ENCODE assay signal across 8 cellular contexts in the genomic region with DNA sequence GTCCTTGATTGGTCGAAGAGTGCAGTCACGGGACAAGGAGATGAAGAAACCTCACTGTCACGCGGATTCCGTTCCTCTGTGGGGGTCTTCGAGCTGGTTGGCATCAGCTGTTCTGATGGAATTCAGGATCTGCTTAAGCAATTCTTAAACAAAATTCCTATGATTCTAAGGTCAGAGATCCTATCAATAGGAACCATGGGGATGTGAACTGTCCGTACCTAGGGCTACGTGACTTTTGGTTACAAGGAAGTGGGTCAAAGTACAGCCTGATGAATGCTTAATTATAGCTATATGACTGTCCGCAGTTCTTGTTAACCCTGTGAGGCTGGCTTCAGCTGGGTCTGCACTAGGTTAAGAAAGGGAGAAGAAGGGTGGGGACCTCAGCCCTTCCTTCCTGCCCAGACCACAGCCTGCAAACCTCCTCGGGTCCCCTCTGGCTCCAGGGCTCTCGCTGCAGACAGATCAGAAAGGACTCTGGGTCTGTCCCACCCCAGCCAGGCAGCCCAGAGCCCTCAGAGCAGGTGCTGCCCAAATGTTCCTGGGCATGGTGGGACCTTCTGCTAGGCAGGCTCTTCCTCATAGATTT. TPM values are rescaled to one million over a fixed set of nuclear protein-coding genes. Genes with fewer than 3 reads are reported as not detected.
DNase-seq lines count a peak whose midpoint lies in the region; ATAC-seq and TF ChIP-seq lines count a peak whose summit lies in the region.

No MANE protein-coding gene starts in this region.

- H3K4me2 ChIP-seq in BLaER1 treated with 17β-estradiol and CSF1 and Interleukin-3, amounts not matched to agents 10 nM and 100 nM: peak overlapping the region; percentile 88 to 96 (median 93)

- TF ChIP-seq POLR2A in thyroid gland (IDR thresholded peaks at IDR 0.05): no peak

- no peaks in the 10 kb centered on the region for H3K36me3 ChIP-seq in BLaER1 treated with 17β-estradiol and CSF1 and Interleukin-3, amounts not matched to agents 10 nM and 100 nM
- H3K36me3 ChIP-seq in esophagus (ENCODE audit: control insufficient read depth in 2 of 2, insufficient read depth in 2 of 2, low read length in 1 of 2) (no peaks in the 10 kb centered on the region), thyroid gland (no peaks in the 10 kb centered on the region), ascending aorta (no peaks in the 10 kb centered on the region)

- peak overlapping the region; percentile 27 to 73 (median 63); a peak in 21 of 22 replicates for H3K9ac ChIP-seq in BLaER1 treated with 17β-estradiol and CSF1 and Interleukin-3, amounts not matched to agents 10 nM and 100 nM

- WGBS in esophagus, 2 donors: 69 to 77% methylated on average over 11 of the region's 11 CpGs
- WGBS in thyroid gland, 2 donors: 72 to 88% methylated on average over 11 of the region's 11 CpGs

- H3K27ac ChIP-seq in BLaER1 treated with 17β-estradiol and CSF1 and Interleukin-3, amounts not matched to agents 10 nM and 100 nM: peak overlapping the region in 10 of 11 experiments; percentile 46 to 82 (median 69); a peak in 17 of 22 replicates
- H3K27ac ChIP-seq in esophagus (ENCODE audit: low read depth in 2 of 2, low read length in 1 of 2) (peak overlapping the region; percentile 80 to 99), thyroid gland (no peak overlapping the region), ascending aorta (no peak overlapping the region)

- H4K20me1 ChIP-seq in BLaER1 treated with 17β-estradiol and CSF1 and Interleukin-3, amounts not matched to agents 10 nM and 100 nM: no peaks in the 10 kb centered on the region

- intact Hi-C loops in thyroid gland (cut with DNase I) (no loop called here), ascending aorta (cut with DNase I) (loop anchor here (5.0 kb wide), 1 partner anchor 43 kb away; the partner anchor contains the start of gene TAF1B)

- H3K4me1 ChIP-seq in BLaER1 treated with 17β-estradiol and CSF1 and Interleukin-3, amounts not matched to agents 10 nM and 100 nM: peaks cover 75 to 89% (median 87%) of the 10 kb centered on the region in 10 experiments
- H3K4me1 ChIP-seq in esophagus (ENCODE audit: control insufficient read depth in 2 of 2, insufficient read depth in 2 of 2, low read length in 1 of 2) (peaks cover 3 to 40% of the 10 kb centered on the region in 2 donors), thyroid gland (peaks cover 0 to 4% of the 10 kb centered on the region in 2 donors), ascending aorta (peaks cover 0 to 17% of the 10 kb centered on the region in 2 donors)

- H3K9me3 ChIP-seq in BLaER1 treated with 17β-estradiol and CSF1 and Interleukin-3, amounts not matched to agents 10 nM and 100 nM (replicated peaks in 1 of 11): peaks cover 0 to under 1% (median 0%) of the 10 kb centered on the region in 11 experiments; a peak in 1 of 22 replicates
- H3K9me3 ChIP-seq in esophagus (ENCODE audit: control insufficient read depth in 2 of 2, insufficient read depth in 1 of 2, low read depth in 1 of 2, low read length in 1 of 2) (no peaks in the 10 kb centered on the region), thyroid gland (no peaks in the 10 kb centered on the region), ascending aorta (no peaks in the 10 kb centered on the region)

- peak overlapping the region in 9 of 10 experiments; percentile 13 to 62 (median 42); a peak in 12 of 20 replicates for H3K4me3 ChIP-seq in BLaER1 treated with 17β-estradiol and CSF1 and Interleukin-3, amounts not matched to agents 10 nM and 100 nM
- no peak overlapping the region for H3K4me3 ChIP-seq in esophagus (ENCODE audit: low read depth in 1 of 2, low read length in 2 of 2)
- H3K4me3 ChIP-seq in thyroid gland (replicated peaks in 1 of 3): no peak overlapping the region
- no peak overlapping the region for H3K4me3 ChIP-seq in ascending aorta

- DNase-seq in NOMO-1 treated with dmso at 0.1 percent for 144 hours (lab: John Stamatoyannopoulos, UW; ENCODE audit: unreplicated experiment) (peak; percentile 73), thyroid gland (no peak), ascending aorta (ENCODE audit: low spot score in 2 of 2) (no peak)
- DNase-seq in activated naive CD4-positive, alpha-beta T cell treated with Interleukin-2 at 50 U/mL for 16 hours: no peak

- peak; percentile 10 for ATAC-seq in GM19043 (IDR thresholded peaks at IDR 0.05; ENCODE audit: low read depth, unreplicated experiment)
- ATAC-seq in HG03039 (IDR thresholded peaks at IDR 0.05; ENCODE audit: unreplicated experiment): no peak

- no peaks in the 10 kb centered on the region for H3K27me3 ChIP-seq in BLaER1 treated with 17β-estradiol and CSF1 and Interleukin-3, amounts not matched to agents 10 nM and 100 nM
- H3K27me3 ChIP-seq in esophagus (ENCODE audit: control insufficient read depth in 1 of 2, insufficient read depth in 2 of 2, low read length in 2 of 2) (no peaks in the 10 kb centered on the region), thyroid gland (no peaks in the 10 kb centered on the region), ascending aorta (no peaks in the 10 kb centered on the region)

- TF ChIP-seq CTCF in thyroid gland (IDR thresholded peaks at IDR 0.05) (no peak), ascending aorta (IDR thresholded peaks at IDR 0.05) (no peak)

RNA-seq across cellular contexts. Expression of gene TAF1B, which starts 44.2 kb away (rescaled TPM):
- polyA plus RNA-seq in esophagus: 1 to 10 TPM; 5.7 to 7.9 TPM
- total RNA-seq in thyroid gland (10 to 100 TPM; 18.6 to 33.9 (median 25.8) TPM), ascending aorta (58.5 TPM)

Comparison
In these comparisons a context has a peak if more than half of its experiments do, and no peak if none do; other contexts are left out.
1. H3K27ac ChIP-seq: peak in BLaER1 treated with 17β-estradiol and CSF1 and Interleukin-3, amounts not matched to agents 10 nM and 100 nM (10 of 11) and esophagus (2 of 2); none in thyroid gland (0 of 3) and ascending aorta (0 of 2).
2. H3K4me3 ChIP-seq: peak in BLaER1 treated with 17β-estradiol and CSF1 and Interleukin-3, amounts not matched to agents 10 nM and 100 nM (9 of 10); none in esophagus (0 of 2), thyroid gland (0 of 3) and ascending aorta (0 of 2).